In the genomic region with DNA sequence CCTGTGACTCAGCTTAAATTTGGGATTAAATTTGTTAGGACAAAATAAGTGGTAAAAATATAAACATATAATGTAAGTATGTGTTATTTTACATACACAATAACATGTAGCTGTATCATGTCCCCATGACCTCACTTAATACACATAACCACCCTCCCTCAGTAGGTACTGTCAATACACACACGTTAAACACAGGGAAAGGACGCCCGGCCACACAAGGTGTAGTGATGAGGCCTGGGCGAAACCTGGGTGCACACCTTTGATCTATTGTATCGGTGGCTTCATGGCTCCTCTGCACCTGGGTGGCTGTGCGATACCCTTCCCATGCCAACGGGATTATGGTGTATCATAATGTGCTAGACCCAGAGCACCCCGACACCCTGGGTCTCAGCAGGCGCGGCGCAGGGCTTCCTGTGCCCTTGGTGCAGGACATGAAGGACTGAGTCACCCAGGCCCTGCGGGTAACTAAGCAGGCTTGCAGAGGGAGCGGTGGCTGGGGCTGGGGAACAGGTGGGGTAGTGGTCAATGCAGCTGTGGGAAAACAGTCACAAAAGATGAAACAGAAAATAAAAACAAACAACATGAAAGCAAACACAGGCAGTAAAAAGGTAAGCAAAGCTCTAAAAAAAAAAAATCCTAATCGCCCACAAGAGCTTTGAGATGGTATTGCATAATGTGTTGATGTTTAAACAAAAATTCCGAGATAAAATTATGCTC, we compare ENCODE assay signal across 1 cellular context.
TF ChIP-seq lines count a peak whose summit lies in the region.

No MANE protein-coding gene starts in this region.

TF ChIP-seq in GM23338, 12 proteins besides CTCF, POLR2A, EP300 and RAD21 (continued from another document):
- TF ChIP-seq, protein P1, sequence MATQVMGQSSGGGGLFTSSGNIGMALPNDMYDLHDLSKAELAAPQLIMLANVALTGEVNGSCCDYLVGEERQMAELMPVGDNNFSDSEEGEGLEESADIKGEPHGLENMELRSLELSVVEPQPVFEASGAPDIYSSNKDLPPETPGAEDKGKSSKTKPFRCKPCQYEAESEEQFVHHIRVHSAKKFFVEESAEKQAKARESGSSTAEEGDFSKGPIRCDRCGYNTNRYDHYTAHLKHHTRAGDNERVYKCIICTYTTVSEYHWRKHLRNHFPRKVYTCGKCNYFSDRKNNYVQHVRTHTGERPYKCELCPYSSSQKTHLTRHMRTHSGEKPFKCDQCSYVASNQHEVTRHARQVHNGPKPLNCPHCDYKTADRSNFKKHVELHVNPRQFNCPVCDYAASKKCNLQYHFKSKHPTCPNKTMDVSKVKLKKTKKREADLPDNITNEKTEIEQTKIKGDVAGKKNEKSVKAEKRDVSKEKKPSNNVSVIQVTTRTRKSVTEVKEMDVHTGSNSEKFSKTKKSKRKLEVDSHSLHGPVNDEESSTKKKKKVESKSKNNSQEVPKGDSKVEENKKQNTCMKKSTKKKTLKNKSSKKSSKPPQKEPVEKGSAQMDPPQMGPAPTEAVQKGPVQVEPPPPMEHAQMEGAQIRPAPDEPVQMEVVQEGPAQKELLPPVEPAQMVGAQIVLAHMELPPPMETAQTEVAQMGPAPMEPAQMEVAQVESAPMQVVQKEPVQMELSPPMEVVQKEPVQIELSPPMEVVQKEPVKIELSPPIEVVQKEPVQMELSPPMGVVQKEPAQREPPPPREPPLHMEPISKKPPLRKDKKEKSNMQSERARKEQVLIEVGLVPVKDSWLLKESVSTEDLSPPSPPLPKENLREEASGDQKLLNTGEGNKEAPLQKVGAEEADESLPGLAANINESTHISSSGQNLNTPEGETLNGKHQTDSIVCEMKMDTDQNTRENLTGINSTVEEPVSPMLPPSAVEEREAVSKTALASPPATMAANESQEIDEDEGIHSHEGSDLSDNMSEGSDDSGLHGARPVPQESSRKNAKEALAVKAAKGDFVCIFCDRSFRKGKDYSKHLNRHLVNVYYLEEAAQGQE (IDR thresholded peaks at IDR 0.05; ENCODE audit: unreplicated experiment), result no peak
- no peak for TF ChIP-seq CREB1 (CRISPR knock-in tag; IDR thresholded peaks at IDR 0.05; ENCODE audit: low read depth)
- no peak for TF ChIP-seq ZNF331 (CRISPR knock-in tag; IDR thresholded peaks at IDR 0.05; ENCODE audit: low read depth)
- TF ChIP-seq, protein P2, sequence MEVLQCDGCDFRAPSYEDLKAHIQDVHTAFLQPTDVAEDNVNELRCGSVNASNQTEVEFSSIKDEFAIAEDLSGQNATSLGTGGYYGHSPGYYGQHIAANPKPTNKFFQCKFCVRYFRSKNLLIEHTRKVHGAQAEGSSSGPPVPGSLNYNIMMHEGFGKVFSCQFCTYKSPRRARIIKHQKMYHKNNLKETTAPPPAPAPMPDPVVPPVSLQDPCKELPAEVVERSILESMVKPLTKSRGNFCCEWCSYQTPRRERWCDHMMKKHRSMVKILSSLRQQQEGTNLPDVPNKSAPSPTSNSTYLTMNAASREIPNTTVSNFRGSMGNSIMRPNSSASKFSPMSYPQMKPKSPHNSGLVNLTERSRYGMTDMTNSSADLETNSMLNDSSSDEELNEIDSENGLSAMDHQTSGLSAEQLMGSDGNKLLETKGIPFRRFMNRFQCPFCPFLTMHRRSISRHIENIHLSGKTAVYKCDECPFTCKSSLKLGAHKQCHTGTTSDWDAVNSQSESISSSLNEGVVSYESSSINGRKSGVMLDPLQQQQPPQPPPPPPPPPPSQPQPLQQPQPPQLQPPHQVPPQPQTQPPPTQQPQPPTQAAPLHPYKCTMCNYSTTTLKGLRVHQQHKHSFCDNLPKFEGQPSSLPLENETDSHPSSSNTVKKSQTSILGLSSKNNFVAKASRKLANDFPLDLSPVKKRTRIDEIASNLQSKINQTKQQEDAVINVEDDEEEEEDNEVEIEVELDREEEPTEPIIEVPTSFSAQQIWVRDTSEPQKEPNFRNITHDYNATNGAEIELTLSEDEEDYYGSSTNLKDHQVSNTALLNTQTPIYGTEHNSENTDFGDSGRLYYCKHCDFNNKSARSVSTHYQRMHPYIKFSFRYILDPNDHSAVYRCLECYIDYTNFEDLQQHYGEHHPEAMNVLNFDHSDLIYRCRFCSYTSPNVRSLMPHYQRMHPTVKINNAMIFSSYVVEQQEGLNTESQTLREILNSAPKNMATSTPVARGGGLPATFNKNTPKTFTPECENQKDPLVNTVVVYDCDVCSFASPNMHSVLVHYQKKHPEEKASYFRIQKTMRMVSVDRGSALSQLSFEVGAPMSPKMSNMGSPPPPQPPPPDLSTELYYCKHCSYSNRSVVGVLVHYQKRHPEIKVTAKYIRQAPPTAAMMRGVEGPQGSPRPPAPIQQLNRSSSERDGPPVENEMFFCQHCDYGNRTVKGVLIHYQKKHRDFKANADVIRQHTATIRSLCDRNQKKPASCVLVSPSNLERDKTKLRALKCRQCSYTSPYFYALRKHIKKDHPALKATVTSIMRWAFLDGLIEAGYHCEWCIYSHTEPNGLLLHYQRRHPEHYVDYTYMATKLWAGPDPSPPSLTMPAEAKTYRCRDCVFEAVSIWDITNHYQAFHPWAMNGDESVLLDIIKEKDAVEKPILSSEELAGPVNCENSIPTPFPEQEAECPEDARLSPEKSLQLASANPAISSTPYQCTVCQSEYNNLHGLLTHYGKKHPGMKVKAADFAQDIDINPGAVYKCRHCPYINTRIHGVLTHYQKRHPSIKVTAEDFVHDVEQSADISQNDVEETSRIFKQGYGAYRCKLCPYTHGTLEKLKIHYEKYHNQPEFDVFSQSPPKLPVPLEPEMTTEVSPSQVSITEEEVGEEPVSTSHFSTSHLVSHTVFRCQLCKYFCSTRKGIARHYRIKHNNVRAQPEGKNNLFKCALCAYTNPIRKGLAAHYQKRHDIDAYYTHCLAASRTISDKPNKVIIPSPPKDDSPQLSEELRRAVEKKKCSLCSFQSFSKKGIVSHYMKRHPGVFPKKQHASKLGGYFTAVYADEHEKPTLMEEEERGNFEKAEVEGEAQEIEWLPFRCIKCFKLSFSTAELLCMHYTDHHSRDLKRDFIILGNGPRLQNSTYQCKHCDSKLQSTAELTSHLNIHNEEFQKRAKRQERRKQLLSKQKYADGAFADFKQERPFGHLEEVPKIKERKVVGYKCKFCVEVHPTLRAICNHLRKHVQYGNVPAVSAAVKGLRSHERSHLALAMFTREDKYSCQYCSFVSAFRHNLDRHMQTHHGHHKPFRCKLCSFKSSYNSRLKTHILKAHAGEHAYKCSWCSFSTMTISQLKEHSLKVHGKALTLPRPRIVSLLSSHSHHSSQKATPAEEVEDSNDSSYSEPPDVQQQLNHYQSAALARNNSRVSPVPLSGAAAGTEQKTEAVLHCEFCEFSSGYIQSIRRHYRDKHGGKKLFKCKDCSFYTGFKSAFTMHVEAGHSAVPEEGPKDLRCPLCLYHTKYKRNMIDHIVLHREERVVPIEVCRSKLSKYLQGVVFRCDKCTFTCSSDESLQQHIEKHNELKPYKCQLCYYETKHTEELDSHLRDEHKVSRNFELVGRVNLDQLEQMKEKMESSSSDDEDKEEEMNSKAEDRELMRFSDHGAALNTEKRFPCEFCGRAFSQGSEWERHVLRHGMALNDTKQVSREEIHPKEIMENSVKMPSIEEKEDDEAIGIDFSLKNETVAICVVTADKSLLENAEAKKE (CRISPR knock-in tag; IDR thresholded peaks at IDR 0.05), result no peak
- TF ChIP-seq EZH2phosphoT487 (IDR thresholded peaks at IDR 0.05; ENCODE audit: unreplicated experiment), result no peak
- no peak for TF ChIP-seq ZNF114 (CRISPR knock-in tag; IDR thresholded peaks at IDR 0.05)
- TF ChIP-seq EZH2 (IDR thresholded peaks at IDR 0.05; ENCODE audit: low read depth, unreplicated experiment), result no peak
- no peak for TF ChIP-seq STAT1 (IDR thresholded peaks at IDR 0.05; ENCODE audit: unreplicated experiment)
- TF ChIP-seq NANOG (IDR thresholded peaks at IDR 0.05; ENCODE audit: borderline replicate concordance), result no peak
